Comparison of ENCODE assay signal across 16 cellular contexts in genomic region chr2:147934881-147935280, GRCh38.
DNase-seq lines count a peak whose midpoint lies in the region; ATAC-seq and TF ChIP-seq lines count a peak whose summit lies in the region.
"Had no signal": no experiment of that assay in that cellular context is flagged by ENCODE, and none has a peak within 500 bp of the region (broad histone marks: within the 10 kb centered on the region; RNA-seq: fewer than 3 reads in every experiment).

No MANE protein-coding gene starts in this region.

- no peak overlapping the region for H3K4me2 ChIP-seq in fibroblast of lung (ENCODE audit: extremely low read depth, insufficient read depth, low read length)
- H3K4me2 ChIP-seq: BLaER1 treated with 17β-estradiol and CSF1 and Interleukin-3, amounts not matched to agents 10 nM and 100 nM had no signal

- intact Hi-C loops in right lobe of liver (cut with DNase I) = no loop called here

- no peaks in the 10 kb centered on the region for H3K27me3 ChIP-seq in fibroblast of lung (ENCODE audit: control insufficient read depth, insufficient read depth, low read length)
- H3K27me3 ChIP-seq in right lobe of liver = no peaks in the 10 kb centered on the region
- H3K27me3 ChIP-seq: BLaER1 treated with 17β-estradiol and CSF1 and Interleukin-3, amounts not matched to agents 10 nM and 100 nM had no signal

- DNase-seq in G401 (ENCODE audit: low spot score) = peak; percentile 25
- DNase-seq in astrocyte of the hippocampus (ENCODE audit: low read depth, low spot score) = peak; percentile 51
- DNase-seq in fibroblast of lung (ENCODE audit: low read depth in 2 of 2) = peak; percentile 15 to 23
- no peak for DNase-seq in right lobe of liver
- no peak for DNase-seq in H4 (ENCODE audit: low spot score)
- no peak for DNase-seq in DMS53 (lab: John Stamatoyannopoulos, UW)
- DNase-seq: ACHN; Calu3; CD4-positive, CD25-positive, alpha-beta regulatory T cell; DMS153; DND-41; GF-D8; H7 had no signal

- H2AFZ ChIP-seq in fibroblast of lung (ENCODE audit: low read length) = no peak overlapping the region

- H3K36me3 ChIP-seq in fibroblast of lung (ENCODE audit: control insufficient read depth, insufficient read depth, low read length) (peaks cover 2% of the 10 kb centered on the region), right lobe of liver (peaks cover 0 to 14% (median 0%) of the 10 kb centered on the region in 4 donors)

- H3K27ac ChIP-seq in fibroblast of lung (ENCODE audit: insufficient read depth, low read length) (no peak overlapping the region), right lobe of liver (no peak overlapping the region)
- H3K27ac ChIP-seq: BLaER1 treated with 17β-estradiol and CSF1 and Interleukin-3, amounts not matched to agents 10 nM and 100 nM had no signal

- ATAC-seq in right lobe of liver (peak; percentile 53 to 73 (median 57)), HG03139 (IDR thresholded peaks at IDR 0.05; ENCODE audit: unreplicated experiment) (no peak), HG03571 (IDR thresholded peaks at IDR 0.05; ENCODE audit: unreplicated experiment) (no peak)

- H3K9me3 ChIP-seq in fibroblast of lung (ENCODE audit: control insufficient read depth, insufficient read depth, low read depth, low read length) (no peaks in the 10 kb centered on the region), right lobe of liver (no peaks in the 10 kb centered on the region)
- H3K9me3 ChIP-seq: BLaER1 treated with 17β-estradiol and CSF1 and Interleukin-3, amounts not matched to agents 10 nM and 100 nM had no signal

- H4K20me1 ChIP-seq in fibroblast of lung (ENCODE audit: control insufficient read depth, extremely low read depth, insufficient read depth, low read length) = no peaks in the 10 kb centered on the region

- no peak for TF ChIP-seq CTCF in fibroblast of lung (conservative IDR thresholded peaks at IDR 0.05 in 1 of 2, IDR thresholded peaks at IDR 0.05 in 1 of 2; ENCODE audit: low read depth in 1 of 2, low read length in 2 of 2)
- TF ChIP-seq CTCF in right lobe of liver (IDR thresholded peaks at IDR 0.05) = no peak

- H3K79me2 ChIP-seq in fibroblast of lung (ENCODE audit: control insufficient read depth, insufficient read depth, low read length) = no peaks in the 10 kb centered on the region

- no peak overlapping the region for H3K9ac ChIP-seq in fibroblast of lung (ENCODE audit: insufficient read depth, low read length)
- H3K9ac ChIP-seq: BLaER1 treated with 17β-estradiol and CSF1 and Interleukin-3, amounts not matched to agents 10 nM and 100 nM had no signal

- TF ChIP-seq POLR2A in right lobe of liver (IDR thresholded peaks at IDR 0.05) = no peak

- H3K4me1 ChIP-seq in fibroblast of lung (ENCODE audit: control insufficient read depth, extremely low read depth, insufficient read depth, low read length) (no peaks in the 10 kb centered on the region), right lobe of liver (peaks cover 0 to 18% (median 0%) of the 10 kb centered on the region in 4 donors)
- H3K4me1 ChIP-seq: BLaER1 treated with 17β-estradiol and CSF1 and Interleukin-3, amounts not matched to agents 10 nM and 100 nM had no signal

- no peak overlapping the region for H3K4me3 ChIP-seq in fibroblast of lung (replicated peaks in 1 of 4; ENCODE audit: control extremely low read depth in 1 of 4, insufficient read depth in 1 of 4, low read depth in 3 of 4, low read length in 4 of 4)
- H3K4me3 ChIP-seq in right lobe of liver = no peak overlapping the region
- H3K4me3 ChIP-seq: BLaER1 treated with 17β-estradiol and CSF1 and Interleukin-3, amounts not matched to agents 10 nM and 100 nM had no signal

- in situ Hi-C loops in G401 (cut with HindIII; ENCODE audit: low sequenced_read_pairs) = no loop called here

Comparison
In these comparisons a context has a peak if more than half of its experiments do, and no peak if none do; other contexts are left out.
1. DNase-seq: peak in G401 (single experiment), astrocyte of the hippocampus (single experiment) and fibroblast of lung (2 of 2); none in right lobe of liver (0 of 3), H4 (single experiment) and DMS53 (single experiment).
2. ATAC-seq: peak in right lobe of liver (4 of 4); none in HG03139 (single experiment) and HG03571 (single experiment).